Comparison of ENCODE assay signal across 1 cellular context in the genomic region with DNA sequence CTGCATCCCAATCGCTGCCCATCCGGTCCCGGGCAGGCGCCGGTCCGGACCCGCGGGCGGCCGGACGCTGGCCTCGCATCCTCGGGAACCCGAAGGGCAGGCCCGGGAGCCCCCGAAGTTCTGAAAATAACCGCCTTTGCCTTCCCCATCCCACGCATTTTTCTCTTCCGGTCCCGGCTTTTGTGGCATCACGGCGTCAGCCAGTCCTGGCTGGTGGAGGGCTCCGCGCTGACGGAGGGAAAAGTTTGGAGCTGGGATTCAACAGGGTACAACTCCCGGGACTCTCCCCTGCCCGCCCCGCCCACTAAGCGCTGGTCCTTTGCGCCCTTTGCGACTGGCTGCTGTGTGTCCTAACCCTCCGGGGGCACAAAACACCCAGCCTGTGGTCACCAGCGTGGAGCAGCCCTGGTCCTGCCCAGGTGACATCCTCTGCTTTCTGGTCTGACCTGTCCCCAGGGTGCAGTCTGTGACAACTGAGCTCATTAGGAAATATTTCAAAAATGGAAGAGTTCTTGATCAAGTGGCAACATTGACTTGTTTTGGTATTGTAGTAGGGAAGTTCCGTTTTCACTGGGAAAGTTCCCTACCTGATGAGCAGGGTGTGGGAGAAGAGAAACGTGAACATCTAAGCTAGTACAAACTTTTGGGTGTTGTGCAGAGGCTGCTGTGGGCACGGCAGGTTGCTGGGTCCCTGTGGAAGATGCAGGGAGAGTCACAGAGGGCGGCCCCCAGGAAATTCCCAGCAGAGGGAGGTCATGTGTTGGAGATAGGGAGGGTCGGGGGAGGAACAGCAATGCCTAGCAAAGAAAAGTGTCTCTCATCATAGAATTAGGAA.
A peak's percentile ranks its signal among the peaks of the same experiment; 100 is the strongest.
TF ChIP-seq lines count a peak whose summit lies in the region.

No MANE protein-coding gene starts in this region.

TF ChIP-seq in H1, 55 proteins besides CTCF, POLR2A, EP300 and RAD21 (continued from another document):
- TF ChIP-seq GTF2F1 (IDR thresholded peaks at IDR 0.05; ENCODE audit: borderline replicate concordance, low read depth, low read length) (no peak), EZH2 (IDR thresholded peaks at IDR 0.05; ENCODE audit: low read depth, low read length, severe bottlenecking) (no peak), SIRT6 (IDR thresholded peaks at IDR 0.05; ENCODE audit: low read length) (no peak), KDM4A (IDR thresholded peaks at IDR 0.05; ENCODE audit: low read depth, low read length, severe bottlenecking) (peak; percentile 29), TBP (IDR thresholded peaks at IDR 0.05; ENCODE audit: low read depth, low read length) (peak; percentile 54), NRF1 (IDR thresholded peaks at IDR 0.05; ENCODE audit: low read depth, low read length) (no peak), ZNF274 (IDR thresholded peaks at IDR 0.05; ENCODE audit: borderline replicate concordance, extremely low read depth, low read length) (no peak), SRF (IDR thresholded peaks at IDR 0.05; ENCODE audit: low read depth, low read length) (no peak), KDM1A (IDR thresholded peaks at IDR 0.05; ENCODE audit: borderline replicate concordance, low read length) (no peak), GABPA (IDR thresholded peaks at IDR 0.05; ENCODE audit: borderline replicate concordance, insufficient read depth, low read length) (no peak), JUND (IDR thresholded peaks at IDR 0.05; ENCODE audit: low read length) (no peak), RFX5 (IDR thresholded peaks at IDR 0.05; ENCODE audit: borderline replicate concordance, low read depth, low read length) (no peak)
- TF ChIP-seq, protein P1, sequence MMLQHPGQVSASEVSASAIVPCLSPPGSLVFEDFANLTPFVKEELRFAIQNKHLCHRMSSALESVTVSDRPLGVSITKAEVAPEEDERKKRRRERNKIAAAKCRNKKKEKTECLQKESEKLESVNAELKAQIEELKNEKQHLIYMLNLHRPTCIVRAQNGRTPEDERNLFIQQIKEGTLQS (IDR thresholded peaks at IDR 0.05; ENCODE audit: insufficient read depth, low read depth, low read length), result no peak
- TF ChIP-seq, protein P2, sequence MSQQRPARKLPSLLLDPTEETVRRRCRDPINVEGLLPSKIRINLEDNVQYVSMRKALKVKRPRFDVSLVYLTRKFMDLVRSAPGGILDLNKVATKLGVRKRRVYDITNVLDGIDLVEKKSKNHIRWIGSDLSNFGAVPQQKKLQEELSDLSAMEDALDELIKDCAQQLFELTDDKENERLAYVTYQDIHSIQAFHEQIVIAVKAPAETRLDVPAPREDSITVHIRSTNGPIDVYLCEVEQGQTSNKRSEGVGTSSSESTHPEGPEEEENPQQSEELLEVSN (IDR thresholded peaks at IDR 0.05), result no peak
- TF ChIP-seq, protein P3, sequence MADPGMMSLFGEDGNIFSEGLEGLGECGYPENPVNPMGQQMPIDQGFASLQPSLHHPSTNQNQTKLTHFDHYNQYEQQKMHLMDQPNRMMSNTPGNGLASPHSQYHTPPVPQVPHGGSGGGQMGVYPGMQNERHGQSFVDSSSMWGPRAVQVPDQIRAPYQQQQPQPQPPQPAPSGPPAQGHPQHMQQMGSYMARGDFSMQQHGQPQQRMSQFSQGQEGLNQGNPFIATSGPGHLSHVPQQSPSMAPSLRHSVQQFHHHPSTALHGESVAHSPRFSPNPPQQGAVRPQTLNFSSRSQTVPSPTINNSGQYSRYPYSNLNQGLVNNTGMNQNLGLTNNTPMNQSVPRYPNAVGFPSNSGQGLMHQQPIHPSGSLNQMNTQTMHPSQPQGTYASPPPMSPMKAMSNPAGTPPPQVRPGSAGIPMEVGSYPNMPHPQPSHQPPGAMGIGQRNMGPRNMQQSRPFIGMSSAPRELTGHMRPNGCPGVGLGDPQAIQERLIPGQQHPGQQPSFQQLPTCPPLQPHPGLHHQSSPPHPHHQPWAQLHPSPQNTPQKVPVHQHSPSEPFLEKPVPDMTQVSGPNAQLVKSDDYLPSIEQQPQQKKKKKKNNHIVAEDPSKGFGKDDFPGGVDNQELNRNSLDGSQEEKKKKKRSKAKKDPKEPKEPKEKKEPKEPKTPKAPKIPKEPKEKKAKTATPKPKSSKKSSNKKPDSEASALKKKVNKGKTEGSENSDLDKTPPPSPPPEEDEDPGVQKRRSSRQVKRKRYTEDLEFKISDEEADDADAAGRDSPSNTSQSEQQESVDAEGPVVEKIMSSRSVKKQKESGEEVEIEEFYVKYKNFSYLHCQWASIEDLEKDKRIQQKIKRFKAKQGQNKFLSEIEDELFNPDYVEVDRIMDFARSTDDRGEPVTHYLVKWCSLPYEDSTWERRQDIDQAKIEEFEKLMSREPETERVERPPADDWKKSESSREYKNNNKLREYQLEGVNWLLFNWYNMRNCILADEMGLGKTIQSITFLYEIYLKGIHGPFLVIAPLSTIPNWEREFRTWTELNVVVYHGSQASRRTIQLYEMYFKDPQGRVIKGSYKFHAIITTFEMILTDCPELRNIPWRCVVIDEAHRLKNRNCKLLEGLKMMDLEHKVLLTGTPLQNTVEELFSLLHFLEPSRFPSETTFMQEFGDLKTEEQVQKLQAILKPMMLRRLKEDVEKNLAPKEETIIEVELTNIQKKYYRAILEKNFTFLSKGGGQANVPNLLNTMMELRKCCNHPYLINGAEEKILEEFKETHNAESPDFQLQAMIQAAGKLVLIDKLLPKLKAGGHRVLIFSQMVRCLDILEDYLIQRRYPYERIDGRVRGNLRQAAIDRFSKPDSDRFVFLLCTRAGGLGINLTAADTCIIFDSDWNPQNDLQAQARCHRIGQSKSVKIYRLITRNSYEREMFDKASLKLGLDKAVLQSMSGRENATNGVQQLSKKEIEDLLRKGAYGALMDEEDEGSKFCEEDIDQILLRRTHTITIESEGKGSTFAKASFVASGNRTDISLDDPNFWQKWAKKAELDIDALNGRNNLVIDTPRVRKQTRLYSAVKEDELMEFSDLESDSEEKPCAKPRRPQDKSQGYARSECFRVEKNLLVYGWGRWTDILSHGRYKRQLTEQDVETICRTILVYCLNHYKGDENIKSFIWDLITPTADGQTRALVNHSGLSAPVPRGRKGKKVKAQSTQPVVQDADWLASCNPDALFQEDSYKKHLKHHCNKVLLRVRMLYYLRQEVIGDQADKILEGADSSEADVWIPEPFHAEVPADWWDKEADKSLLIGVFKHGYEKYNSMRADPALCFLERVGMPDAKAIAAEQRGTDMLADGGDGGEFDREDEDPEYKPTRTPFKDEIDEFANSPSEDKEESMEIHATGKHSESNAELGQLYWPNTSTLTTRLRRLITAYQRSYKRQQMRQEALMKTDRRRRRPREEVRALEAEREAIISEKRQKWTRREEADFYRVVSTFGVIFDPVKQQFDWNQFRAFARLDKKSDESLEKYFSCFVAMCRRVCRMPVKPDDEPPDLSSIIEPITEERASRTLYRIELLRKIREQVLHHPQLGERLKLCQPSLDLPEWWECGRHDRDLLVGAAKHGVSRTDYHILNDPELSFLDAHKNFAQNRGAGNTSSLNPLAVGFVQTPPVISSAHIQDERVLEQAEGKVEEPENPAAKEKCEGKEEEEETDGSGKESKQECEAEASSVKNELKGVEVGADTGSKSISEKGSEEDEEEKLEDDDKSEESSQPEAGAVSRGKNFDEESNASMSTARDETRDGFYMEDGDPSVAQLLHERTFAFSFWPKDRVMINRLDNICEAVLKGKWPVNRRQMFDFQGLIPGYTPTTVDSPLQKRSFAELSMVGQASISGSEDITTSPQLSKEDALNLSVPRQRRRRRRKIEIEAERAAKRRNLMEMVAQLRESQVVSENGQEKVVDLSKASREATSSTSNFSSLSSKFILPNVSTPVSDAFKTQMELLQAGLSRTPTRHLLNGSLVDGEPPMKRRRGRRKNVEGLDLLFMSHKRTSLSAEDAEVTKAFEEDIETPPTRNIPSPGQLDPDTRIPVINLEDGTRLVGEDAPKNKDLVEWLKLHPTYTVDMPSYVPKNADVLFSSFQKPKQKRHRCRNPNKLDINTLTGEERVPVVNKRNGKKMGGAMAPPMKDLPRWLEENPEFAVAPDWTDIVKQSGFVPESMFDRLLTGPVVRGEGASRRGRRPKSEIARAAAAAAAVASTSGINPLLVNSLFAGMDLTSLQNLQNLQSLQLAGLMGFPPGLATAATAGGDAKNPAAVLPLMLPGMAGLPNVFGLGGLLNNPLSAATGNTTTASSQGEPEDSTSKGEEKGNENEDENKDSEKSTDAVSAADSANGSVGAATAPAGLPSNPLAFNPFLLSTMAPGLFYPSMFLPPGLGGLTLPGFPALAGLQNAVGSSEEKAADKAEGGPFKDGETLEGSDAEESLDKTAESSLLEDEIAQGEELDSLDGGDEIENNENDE (IDR thresholded peaks at IDR 0.05; ENCODE audit: insufficient replicate concordance, low read length), result no peak
